In the genomic region with DNA sequence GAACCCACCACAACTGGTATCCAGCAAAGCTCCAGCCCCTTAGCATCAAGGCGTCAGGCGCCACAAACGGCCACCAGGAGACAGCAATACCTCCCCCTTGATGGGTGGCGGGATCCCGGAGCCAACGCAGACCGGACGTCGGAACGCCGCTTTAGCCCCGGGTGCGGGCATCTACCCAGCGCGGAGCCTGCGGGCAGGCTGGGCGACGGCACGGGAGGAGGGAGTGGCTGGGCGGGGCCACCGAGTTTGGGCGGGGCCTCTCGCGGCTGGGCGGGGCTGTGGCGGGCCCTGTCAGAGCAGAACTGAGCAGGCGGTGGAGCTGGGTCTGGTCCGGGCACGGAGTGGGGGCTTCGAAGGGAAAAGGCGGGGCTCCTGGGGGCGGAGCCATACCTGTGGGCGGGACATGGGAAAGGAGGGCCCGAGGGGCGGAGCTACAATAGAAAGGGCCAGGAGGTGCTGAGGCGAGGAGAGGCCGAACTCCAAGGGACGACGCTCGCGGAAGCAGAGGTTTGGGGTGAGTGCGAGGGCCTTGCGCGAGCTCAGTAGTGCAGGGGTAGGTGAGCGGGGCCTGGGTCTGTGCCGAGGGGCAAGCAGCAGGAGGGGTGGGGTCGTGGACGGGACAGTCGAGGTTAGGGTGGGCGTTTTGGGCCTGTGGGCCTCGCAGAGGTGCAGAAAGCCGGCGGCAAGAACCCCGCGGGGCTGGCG, we compare ENCODE assay signal across 1 cellular context.
A peak's percentile ranks its signal among the peaks of the same experiment; 100 is the strongest.
TF ChIP-seq lines count a peak whose summit lies in the region.

No MANE protein-coding gene starts in this region.

TF ChIP-seq in K562, 482 proteins besides CTCF, POLR2A, EP300 and RAD21 (continued from another document and continues in another):
- TF ChIP-seq TAF7 (tag; IDR thresholded peaks at IDR 0.05) (no peak), CBX3 (IDR thresholded peaks at IDR 0.05; ENCODE audit: borderline replicate concordance in 1 of 2, low read length in 2 of 2) (peak in 1 of 2 experiments; percentile 52; a peak in 1 of 3 replicates), CREM (IDR thresholded peaks at IDR 0.05; ENCODE audit: low read depth) (0 out of 2 replicates have a peak, but pooled peaks have one; percentile 4), STAG1 (CRISPR knock-in tag; IDR thresholded peaks at IDR 0.05; ENCODE audit: borderline replicate concordance) (0 out of 2 replicates have a peak, but pooled peaks have one; percentile 36), TAF15 (IDR thresholded peaks at IDR 0.05; ENCODE audit: low read depth, low read length) (no peak), ZNF3 (CRISPR knock-in tag; IDR thresholded peaks at IDR 0.05) (no peak), TCF7 (IDR thresholded peaks at IDR 0.05; ENCODE audit: borderline replicate concordance) (no peak), HMGN3 (IDR thresholded peaks at IDR 0.05; ENCODE audit: borderline replicate concordance, extremely low read depth, insufficient read length, low read depth, low read length) (peak; percentile 40), KLF16 (IDR thresholded peaks at IDR 0.05) (no peak), ZNF408 (CRISPR knock-in tag; IDR thresholded peaks at IDR 0.05; ENCODE audit: low read depth) (no peak), HDAC2 (IDR thresholded peaks at IDR 0.05) (no peak), RBBP5 (IDR thresholded peaks at IDR 0.05; ENCODE audit: borderline replicate concordance, insufficient read depth, low read length, poor library complexity, severe bottlenecking) (no peak), SRSF3 (IDR thresholded peaks at IDR 0.05; ENCODE audit: insufficient read depth, low read length) (no peak), XRCC5 (IDR thresholded peaks at IDR 0.05; ENCODE audit: low read depth, low read length) (0 out of 2 replicates have a peak, but pooled peaks have one; percentile 20), NEUROD1 (IDR thresholded peaks at IDR 0.05; ENCODE audit: borderline replicate concordance, low read depth, low read length, partially characterized antibody) (peak; percentile 28), LARP7 (IDR thresholded peaks at IDR 0.05) (0 out of 2 replicates have a peak, but pooled peaks have one; percentile 17), NFE2L1 (tag; IDR thresholded peaks at IDR 0.05; ENCODE audit: borderline replicate concordance, low read depth) (no peak), ZNF347 (CRISPR knock-in tag; IDR thresholded peaks at IDR 0.05; ENCODE audit: low read depth) (no peak), MAZ (CRISPR knock-in tag; conservative IDR thresholded peaks at IDR 0.05 in 1 of 2, IDR thresholded peaks at IDR 0.05 in 1 of 2) (peak in 1 of 2 experiments; percentile 36; a peak in 2 of 4 replicates), FOXP1 (CRISPR knock-in tag; IDR thresholded peaks at IDR 0.05) (peak; percentile 82; the same call in 1 of the 2 replicates), TEAD4 (IDR thresholded peaks at IDR 0.05; ENCODE audit: low read length) (no peak), TEAD4 (CRISPR knock-in tag; IDR thresholded peaks at IDR 0.05; ENCODE audit: borderline replicate concordance) (0 out of 2 replicates have a peak, but pooled peaks have one; percentile 15)
- TF ChIP-seq, protein P1, sequence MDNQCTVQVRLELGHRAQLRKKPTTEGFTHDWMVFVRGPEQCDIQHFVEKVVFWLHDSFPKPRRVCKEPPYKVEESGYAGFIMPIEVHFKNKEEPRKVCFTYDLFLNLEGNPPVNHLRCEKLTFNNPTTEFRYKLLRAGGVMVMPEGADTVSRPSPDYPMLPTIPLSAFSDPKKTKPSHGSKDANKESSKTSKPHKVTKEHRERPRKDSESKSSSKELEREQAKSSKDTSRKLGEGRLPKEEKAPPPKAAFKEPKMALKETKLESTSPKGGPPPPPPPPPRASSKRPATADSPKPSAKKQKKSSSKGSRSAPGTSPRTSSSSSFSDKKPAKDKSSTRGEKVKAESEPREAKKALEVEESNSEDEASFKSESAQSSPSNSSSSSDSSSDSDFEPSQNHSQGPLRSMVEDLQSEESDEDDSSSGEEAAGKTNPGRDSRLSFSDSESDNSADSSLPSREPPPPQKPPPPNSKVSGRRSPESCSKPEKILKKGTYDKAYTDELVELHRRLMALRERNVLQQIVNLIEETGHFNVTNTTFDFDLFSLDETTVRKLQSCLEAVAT (IDR thresholded peaks at IDR 0.05) = no peak
- TF ChIP-seq, protein P2, sequence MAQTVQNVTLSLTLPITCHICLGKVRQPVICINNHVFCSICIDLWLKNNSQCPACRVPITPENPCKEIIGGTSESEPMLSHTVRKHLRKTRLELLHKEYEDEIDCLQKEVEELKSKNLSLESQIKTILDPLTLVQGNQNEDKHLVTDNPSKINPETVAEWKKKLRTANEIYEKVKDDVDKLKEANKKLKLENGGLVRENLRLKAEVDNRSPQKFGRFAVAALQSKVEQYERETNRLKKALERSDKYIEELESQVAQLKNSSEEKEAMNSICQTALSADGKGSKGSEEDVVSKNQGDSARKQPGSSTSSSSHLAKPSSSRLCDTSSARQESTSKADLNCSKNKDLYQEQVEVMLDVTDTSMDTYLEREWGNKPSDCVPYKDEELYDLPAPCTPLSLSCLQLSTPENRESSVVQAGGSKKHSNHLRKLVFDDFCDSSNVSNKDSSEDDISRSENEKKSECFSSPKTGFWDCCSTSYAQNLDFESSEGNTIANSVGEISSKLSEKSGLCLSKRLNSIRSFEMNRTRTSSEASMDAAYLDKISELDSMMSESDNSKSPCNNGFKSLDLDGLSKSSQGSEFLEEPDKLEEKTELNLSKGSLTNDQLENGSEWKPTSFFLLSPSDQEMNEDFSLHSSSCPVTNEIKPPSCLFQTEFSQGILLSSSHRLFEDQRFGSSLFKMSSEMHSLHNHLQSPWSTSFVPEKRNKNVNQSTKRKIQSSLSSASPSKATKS (CRISPR knock-in tag; IDR thresholded peaks at IDR 0.05) = no peak
- TF ChIP-seq, protein P3, sequence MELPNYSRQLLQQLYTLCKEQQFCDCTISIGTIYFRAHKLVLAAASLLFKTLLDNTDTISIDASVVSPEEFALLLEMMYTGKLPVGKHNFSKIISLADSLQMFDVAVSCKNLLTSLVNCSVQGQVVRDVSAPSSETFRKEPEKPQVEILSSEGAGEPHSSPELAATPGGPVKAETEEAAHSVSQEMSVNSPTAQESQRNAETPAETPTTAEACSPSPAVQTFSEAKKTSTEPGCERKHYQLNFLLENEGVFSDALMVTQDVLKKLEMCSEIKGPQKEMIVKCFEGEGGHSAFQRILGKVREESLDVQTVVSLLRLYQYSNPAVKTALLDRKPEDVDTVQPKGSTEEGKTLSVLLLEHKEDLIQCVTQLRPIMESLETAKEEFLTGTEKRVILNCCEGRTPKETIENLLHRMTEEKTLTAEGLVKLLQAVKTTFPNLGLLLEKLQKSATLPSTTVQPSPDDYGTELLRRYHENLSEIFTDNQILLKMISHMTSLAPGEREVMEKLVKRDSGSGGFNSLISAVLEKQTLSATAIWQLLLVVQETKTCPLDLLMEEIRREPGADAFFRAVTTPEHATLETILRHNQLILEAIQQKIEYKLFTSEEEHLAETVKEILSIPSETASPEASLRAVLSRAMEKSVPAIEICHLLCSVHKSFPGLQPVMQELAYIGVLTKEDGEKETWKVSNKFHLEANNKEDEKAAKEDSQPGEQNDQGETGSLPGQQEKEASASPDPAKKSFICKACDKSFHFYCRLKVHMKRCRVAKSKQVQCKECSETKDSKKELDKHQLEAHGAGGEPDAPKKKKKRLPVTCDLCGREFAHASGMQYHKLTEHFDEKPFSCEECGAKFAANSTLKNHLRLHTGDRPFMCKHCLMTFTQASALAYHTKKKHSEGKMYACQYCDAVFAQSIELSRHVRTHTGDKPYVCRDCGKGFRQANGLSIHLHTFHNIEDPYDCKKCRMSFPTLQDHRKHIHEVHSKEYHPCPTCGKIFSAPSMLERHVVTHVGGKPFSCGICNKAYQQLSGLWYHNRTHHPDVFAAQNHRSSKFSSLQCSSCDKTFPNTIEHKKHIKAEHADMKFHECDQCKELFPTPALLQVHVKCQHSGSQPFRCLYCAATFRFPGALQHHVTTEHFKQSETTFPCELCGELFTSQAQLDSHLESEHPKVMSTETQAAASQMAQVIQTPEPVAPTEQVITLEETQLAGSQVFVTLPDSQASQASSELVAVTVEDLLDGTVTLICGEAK (IDR thresholded peaks at IDR 0.05) = peak; percentile 35; the same call in 1 of the 2 replicates
- TF ChIP-seq, protein P3 (CRISPR knock-in tag; IDR thresholded peaks at IDR 0.05) = no peak
- TF ChIP-seq, protein P4, sequence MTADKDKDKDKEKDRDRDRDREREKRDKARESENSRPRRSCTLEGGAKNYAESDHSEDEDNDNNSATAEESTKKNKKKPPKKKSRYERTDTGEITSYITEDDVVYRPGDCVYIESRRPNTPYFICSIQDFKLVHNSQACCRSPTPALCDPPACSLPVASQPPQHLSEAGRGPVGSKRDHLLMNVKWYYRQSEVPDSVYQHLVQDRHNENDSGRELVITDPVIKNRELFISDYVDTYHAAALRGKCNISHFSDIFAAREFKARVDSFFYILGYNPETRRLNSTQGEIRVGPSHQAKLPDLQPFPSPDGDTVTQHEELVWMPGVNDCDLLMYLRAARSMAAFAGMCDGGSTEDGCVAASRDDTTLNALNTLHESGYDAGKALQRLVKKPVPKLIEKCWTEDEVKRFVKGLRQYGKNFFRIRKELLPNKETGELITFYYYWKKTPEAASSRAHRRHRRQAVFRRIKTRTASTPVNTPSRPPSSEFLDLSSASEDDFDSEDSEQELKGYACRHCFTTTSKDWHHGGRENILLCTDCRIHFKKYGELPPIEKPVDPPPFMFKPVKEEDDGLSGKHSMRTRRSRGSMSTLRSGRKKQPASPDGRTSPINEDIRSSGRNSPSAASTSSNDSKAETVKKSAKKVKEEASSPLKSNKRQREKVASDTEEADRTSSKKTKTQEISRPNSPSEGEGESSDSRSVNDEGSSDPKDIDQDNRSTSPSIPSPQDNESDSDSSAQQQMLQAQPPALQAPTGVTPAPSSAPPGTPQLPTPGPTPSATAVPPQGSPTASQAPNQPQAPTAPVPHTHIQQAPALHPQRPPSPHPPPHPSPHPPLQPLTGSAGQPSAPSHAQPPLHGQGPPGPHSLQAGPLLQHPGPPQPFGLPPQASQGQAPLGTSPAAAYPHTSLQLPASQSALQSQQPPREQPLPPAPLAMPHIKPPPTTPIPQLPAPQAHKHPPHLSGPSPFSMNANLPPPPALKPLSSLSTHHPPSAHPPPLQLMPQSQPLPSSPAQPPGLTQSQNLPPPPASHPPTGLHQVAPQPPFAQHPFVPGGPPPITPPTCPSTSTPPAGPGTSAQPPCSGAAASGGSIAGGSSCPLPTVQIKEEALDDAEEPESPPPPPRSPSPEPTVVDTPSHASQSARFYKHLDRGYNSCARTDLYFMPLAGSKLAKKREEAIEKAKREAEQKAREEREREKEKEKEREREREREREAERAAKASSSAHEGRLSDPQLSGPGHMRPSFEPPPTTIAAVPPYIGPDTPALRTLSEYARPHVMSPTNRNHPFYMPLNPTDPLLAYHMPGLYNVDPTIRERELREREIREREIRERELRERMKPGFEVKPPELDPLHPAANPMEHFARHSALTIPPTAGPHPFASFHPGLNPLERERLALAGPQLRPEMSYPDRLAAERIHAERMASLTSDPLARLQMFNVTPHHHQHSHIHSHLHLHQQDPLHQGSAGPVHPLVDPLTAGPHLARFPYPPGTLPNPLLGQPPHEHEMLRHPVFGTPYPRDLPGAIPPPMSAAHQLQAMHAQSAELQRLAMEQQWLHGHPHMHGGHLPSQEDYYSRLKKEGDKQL (CRISPR knock-in tag; IDR thresholded peaks at IDR 0.05; ENCODE audit: borderline replicate concordance) = no peak
